Comparison of ENCODE assay signal across 10 cellular contexts in the genomic region with DNA sequence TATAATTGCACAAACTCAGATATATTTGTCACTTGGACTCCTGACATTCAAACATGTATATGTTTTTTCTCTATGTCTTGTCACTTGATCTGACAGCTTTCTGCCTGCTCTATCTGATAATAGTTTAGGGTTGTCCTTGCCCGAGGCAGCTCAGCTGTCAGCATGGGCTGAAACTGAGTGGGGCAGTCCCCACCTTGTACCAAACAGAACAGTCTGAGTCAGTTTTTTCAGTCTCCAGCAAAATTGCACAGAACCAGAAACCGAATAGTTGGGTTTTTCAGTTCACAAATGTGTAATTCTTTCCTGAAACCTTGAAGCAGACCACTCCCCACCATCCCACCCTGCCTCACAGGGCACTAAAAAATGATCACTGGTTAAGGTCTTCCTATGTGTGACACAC. TPM values are rescaled to one million over a fixed set of nuclear protein-coding genes. Genes with fewer than 3 reads are reported as not detected.
DNase-seq lines count a peak whose midpoint lies in the region; ATAC-seq and TF ChIP-seq lines count a peak whose summit lies in the region.
"Had no signal": no experiment of that assay in that cellular context is flagged by ENCODE, and none has a peak within 500 bp of the region (broad histone marks: within the 10 kb centered on the region; RNA-seq: fewer than 3 reads in every experiment).

No MANE protein-coding gene starts in this region.

- H3K4me3 Mint-ChIP-seq in GM23338: no peak overlapping the region

- no peak for TF ChIP-seq CTCF in GM23338 (conservative IDR thresholded peaks at IDR 0.05; ENCODE audit: low read depth in 2 of 2)

- no peak overlapping the region for H3K27ac ChIP-seq in Karpas-422 (ENCODE audit: low read length)
- no peak overlapping the region for H3K27ac ChIP-seq in GM23338 (ENCODE audit: low read depth)

- peaks cover 38% of the 10 kb centered on the region for H3K4me1 Mint-ChIP-seq in GM23338

- H3K9ac ChIP-seq in Karpas-422 (ENCODE audit: low read length): no peak overlapping the region

- H3K27ac Mint-ChIP-seq in GM23338: no peak overlapping the region

- H3K36me3 Mint-ChIP-seq in GM23338 (ENCODE audit: low read depth): no peaks in the 10 kb centered on the region

- H3K27me3 ChIP-seq in Karpas-422 (ENCODE audit: low read length): no peaks in the 10 kb centered on the region
- H3K27me3 ChIP-seq in GM23338 (ENCODE audit: insufficient read depth): peaks cover 82% of the 10 kb centered on the region

- no peaks in the 10 kb centered on the region for H3K9me3 ChIP-seq in Karpas-422 (ENCODE audit: low read length)

- no peak overlapping the region for H2AFZ ChIP-seq in Karpas-422 (ENCODE audit: low read length)
- H2AFZ ChIP-seq in GM23338: no peak overlapping the region

- no peaks in the 10 kb centered on the region for H3K9me3 Mint-ChIP-seq in GM23338

- H3K79me2 ChIP-seq in Karpas-422 (ENCODE audit: low read length) (no peaks in the 10 kb centered on the region), GM23338 (replicated peaks; ENCODE audit: insufficient read depth) (no peaks in the 10 kb centered on the region)

- H4K20me1 ChIP-seq in Karpas-422 (ENCODE audit: insufficient read depth, low read depth, low read length) (no peaks in the 10 kb centered on the region), GM23338 (replicated peaks; ENCODE audit: insufficient read depth) (peaks cover 16% of the 10 kb centered on the region)

- H3K9me2 ChIP-seq in Karpas-422 (replicated peaks; ENCODE audit: insufficient read depth, low read length): no peaks in the 10 kb centered on the region
- H3K9me2 ChIP-seq in GM23338 (ENCODE audit: insufficient read depth): no peaks in the 10 kb centered on the region

- H3K27me3 Mint-ChIP-seq in GM23338 (ENCODE audit: insufficient read depth, low read depth, poor library complexity): peaks cover 61% of the 10 kb centered on the region

- ATAC-seq in HG02571 (IDR thresholded peaks at IDR 0.05; ENCODE audit: unreplicated experiment): peak; percentile 99
- ATAC-seq in HG03571 (IDR thresholded peaks at IDR 0.05; ENCODE audit: unreplicated experiment): peak; percentile 86
- no peak for ATAC-seq in GM23338

- no peak overlapping the region for H3K4me2 ChIP-seq in Karpas-422 (ENCODE audit: low read depth, low read length, poor library complexity, severe bottlenecking)
- no peak overlapping the region for H3K4me2 ChIP-seq in GM23338

- H3K36me3 ChIP-seq in Karpas-422 (ENCODE audit: insufficient read depth, low read length) (no peaks in the 10 kb centered on the region), GM23338 (ENCODE audit: insufficient read depth) (no peaks in the 10 kb centered on the region)

- H3K4me3 ChIP-seq in Karpas-422 (ENCODE audit: low read length) (no peak overlapping the region), GM23338 (no peak overlapping the region)

- DNase-seq in activated T-cell treated with anti-CD3 and anti-CD28 coated beads for 48 hours (ENCODE audit: low read depth): peak; percentile 47
- DNase-seq in activated T-cell treated with anti-CD3 and anti-CD28 coated beads for 4 hours: no peak
- DNase-seq in stimulated activated CD8-positive, alpha-beta memory T cell treated with anti-CD3 and anti-CD28 coated beads, Interleukin-7, amount 100 ng/mL, for 48 hours (ENCODE audit: extremely low read depth in 1 of 2, low read depth in 1 of 2): peak; percentile 41 to 61
- no peak for DNase-seq in Karpas-422
- no peak for DNase-seq in T-helper 9 cell
- DNase-seq in GM23338 (ENCODE audit: low spot score): no peak
- DNase-seq: central memory CD4-positive, alpha-beta T cell; GOT3 had no signal

- H3K4me1 ChIP-seq in Karpas-422 (ENCODE audit: low read length) (no peaks in the 10 kb centered on the region), GM23338 (ENCODE audit: insufficient read depth) (peaks cover 43% of the 10 kb centered on the region)

- H3F3A ChIP-seq in GM23338 (replicated peaks; ENCODE audit: low read depth): peaks cover 27% of the 10 kb centered on the region

TF ChIP-seq in GM23338, 12 proteins besides CTCF, POLR2A, EP300 and RAD21:
- no peak for TF ChIP-seq CREB1 (CRISPR knock-in tag; IDR thresholded peaks at IDR 0.05; ENCODE audit: low read depth)
- TF ChIP-seq, protein P1, sequence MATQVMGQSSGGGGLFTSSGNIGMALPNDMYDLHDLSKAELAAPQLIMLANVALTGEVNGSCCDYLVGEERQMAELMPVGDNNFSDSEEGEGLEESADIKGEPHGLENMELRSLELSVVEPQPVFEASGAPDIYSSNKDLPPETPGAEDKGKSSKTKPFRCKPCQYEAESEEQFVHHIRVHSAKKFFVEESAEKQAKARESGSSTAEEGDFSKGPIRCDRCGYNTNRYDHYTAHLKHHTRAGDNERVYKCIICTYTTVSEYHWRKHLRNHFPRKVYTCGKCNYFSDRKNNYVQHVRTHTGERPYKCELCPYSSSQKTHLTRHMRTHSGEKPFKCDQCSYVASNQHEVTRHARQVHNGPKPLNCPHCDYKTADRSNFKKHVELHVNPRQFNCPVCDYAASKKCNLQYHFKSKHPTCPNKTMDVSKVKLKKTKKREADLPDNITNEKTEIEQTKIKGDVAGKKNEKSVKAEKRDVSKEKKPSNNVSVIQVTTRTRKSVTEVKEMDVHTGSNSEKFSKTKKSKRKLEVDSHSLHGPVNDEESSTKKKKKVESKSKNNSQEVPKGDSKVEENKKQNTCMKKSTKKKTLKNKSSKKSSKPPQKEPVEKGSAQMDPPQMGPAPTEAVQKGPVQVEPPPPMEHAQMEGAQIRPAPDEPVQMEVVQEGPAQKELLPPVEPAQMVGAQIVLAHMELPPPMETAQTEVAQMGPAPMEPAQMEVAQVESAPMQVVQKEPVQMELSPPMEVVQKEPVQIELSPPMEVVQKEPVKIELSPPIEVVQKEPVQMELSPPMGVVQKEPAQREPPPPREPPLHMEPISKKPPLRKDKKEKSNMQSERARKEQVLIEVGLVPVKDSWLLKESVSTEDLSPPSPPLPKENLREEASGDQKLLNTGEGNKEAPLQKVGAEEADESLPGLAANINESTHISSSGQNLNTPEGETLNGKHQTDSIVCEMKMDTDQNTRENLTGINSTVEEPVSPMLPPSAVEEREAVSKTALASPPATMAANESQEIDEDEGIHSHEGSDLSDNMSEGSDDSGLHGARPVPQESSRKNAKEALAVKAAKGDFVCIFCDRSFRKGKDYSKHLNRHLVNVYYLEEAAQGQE (IDR thresholded peaks at IDR 0.05; ENCODE audit: unreplicated experiment): no peak
- TF ChIP-seq EZH2 (IDR thresholded peaks at IDR 0.05; ENCODE audit: low read depth, unreplicated experiment): no peak

RNA-seq across cellular contexts. Expression of a gene that starts 9.5 kb away (rescaled TPM):
- not detected in 2 replicates for total RNA-seq in Karpas-422 (2014; rRNA removed; shearing (Covaris generic); ENCODE audit: low replicate concordance)
- not detected in 2 replicates for total RNA-seq in GM23338 (2014; rRNA removed; shearing (Covaris generic))
- polyA plus RNA-seq in GM23338 (2016; fragmentation: Nextera tagmentation; extraction: Ambion mirVana): not detected in 2 replicates

RNA-seq across cellular contexts. Expression of a gene that starts 41.7 kb away (rescaled TPM):
- total RNA-seq in Karpas-422 (2014; rRNA removed; shearing (Covaris generic); ENCODE audit: low replicate concordance): 13.3 and 35.3 TPM in 2 replicates
- 11.5 and 21.4 TPM in 2 replicates for total RNA-seq in GM23338 (2014; rRNA removed; shearing (Covaris generic))
- polyA plus RNA-seq in GM23338 (2016; fragmentation: Nextera tagmentation; extraction: Ambion mirVana): 29.3 and 36.8 TPM in 2 replicates

Comparison
In these comparisons a context has a peak if more than half of its experiments do, and no peak if none do; other contexts are left out.
1. DNase-seq: peak in activated T-cell treated with anti-CD3 and anti-CD28 coated beads for 48 hours (single experiment) and stimulated activated CD8-positive, alpha-beta memory T cell treated with anti-CD3 and anti-CD28 coated beads, Interleukin-7, amount 100 ng/mL, for 48 hours (2 of 2); none in activated T-cell treated with anti-CD3 and anti-CD28 coated beads for 4 hours (single experiment), Karpas-422 (single experiment), T-helper 9 cell (single experiment) and GM23338 (single experiment).